Comparison of ENCODE assay signal across 20 cellular contexts in genomic region chr7:24609059-24609458, GRCh38. TPM values are rescaled to one million over a fixed set of nuclear protein-coding genes. Genes with fewer than 3 reads are reported as not detected.
A peak's percentile ranks its signal among the peaks of the same experiment; 100 is the strongest.
DNase-seq lines count a peak whose midpoint lies in the region; TF ChIP-seq lines count a peak whose summit lies in the region.
"Had no signal": no experiment of that assay in that cellular context is flagged by ENCODE, and none has a peak within 500 bp of the region (broad histone marks: within the 10 kb centered on the region; RNA-seq: fewer than 3 reads in every experiment).

No MANE protein-coding gene starts in this region.

- H3K4me3 Mint-ChIP-seq in endothelial cell (ENCODE audit: unreplicated experiment): no peak overlapping the region
- no peak overlapping the region for H3K4me3 Mint-ChIP-seq in T-helper 2 cell treated with Interferon-gamma antibody and Interleukin-4, amounts not matched to agents 5 μg/mL and 100 μg/mL, for 36 hours
- H3K4me3 Mint-ChIP-seq: activated T-helper 1 cell treated with anti-CD3 and anti-CD28 coated beads, Interleukin-12 subunit alpha, Interleukin-12 subunit beta, Interleukin-2, Interleukin-4 antibody, amounts not matched to agents 30 ng/mL and 10 ng/mL and 1 ng/mL, durations not matched to agents 14 hours and 24 hours and 36 hours; CD4-positive, CD25-positive, alpha-beta regulatory T cell; T-helper 17 cell had no signal

- H3K4me1 ChIP-seq in BLaER1 treated with 17β-estradiol and CSF1 and Interleukin-3, amounts not matched to agents 10 nM and 100 nM: peaks cover 0 to 12% (median 10%) of the 10 kb centered on the region in 10 experiments; a peak in 13 of 20 replicates
- H3K4me1 ChIP-seq: esophagus muscularis mucosa, suprapubic skin had no signal

- H3K9me3 Mint-ChIP-seq in endothelial cell (ENCODE audit: unreplicated experiment): no peaks in the 10 kb centered on the region
- H3K9me3 Mint-ChIP-seq in T-helper 2 cell treated with Interferon-gamma antibody and Interleukin-4, amounts not matched to agents 5 μg/mL and 100 μg/mL, for 36 hours: peaks cover 5% of the 10 kb centered on the region
- H3K9me3 Mint-ChIP-seq: activated T-helper 1 cell treated with anti-CD3 and anti-CD28 coated beads, Interleukin-12 subunit alpha, Interleukin-12 subunit beta, Interleukin-2, Interleukin-4 antibody, amounts not matched to agents 30 ng/mL and 10 ng/mL and 1 ng/mL, durations not matched to agents 14 hours and 24 hours and 36 hours had no signal

- TF ChIP-seq CTCF in brain microvascular endothelial cell (IDR thresholded peaks at IDR 0.05; ENCODE audit: low read depth, low read length, missing control alignments): no peak
- no peak for TF ChIP-seq CTCF in endothelial cell (IDR thresholded peaks at IDR 0.05; ENCODE audit: unreplicated experiment)

- H3K27ac ChIP-seq in BLaER1 treated with 17β-estradiol and CSF1 and Interleukin-3, amounts not matched to agents 10 nM and 100 nM: no peak overlapping the region
- H3K27ac ChIP-seq in brain microvascular endothelial cell (no peak overlapping the region), substantia nigra (ENCODE audit: low read depth, low read length, poor library complexity, severe bottlenecking) (no peak overlapping the region)
- H3K27ac ChIP-seq: esophagus muscularis mucosa, suprapubic skin had no signal

- in situ Hi-C loops in brain microvascular endothelial cell (cut with HindIII; ENCODE audit: low pct_ligation_motif_present, low sequenced_read_pairs): no loop called here

- peak overlapping the region in 8 of 11 experiments; percentile 11 to 38 (median 22); a peak in 11 of 22 replicates for H3K4me2 ChIP-seq in BLaER1 treated with 17β-estradiol and CSF1 and Interleukin-3, amounts not matched to agents 10 nM and 100 nM

- DNase-seq in HT1080 (ENCODE audit: low read depth) (peak; percentile 24), brain microvascular endothelial cell (peak; percentile 1), iris pigment epithelial cell (ENCODE audit: low read depth) (peak; percentile 12), endothelial cell (ENCODE audit: low spot score) (no peak), substantia nigra (lab: John Stamatoyannopoulos, UW) (no peak), SIG-M5 (lab: John Stamatoyannopoulos, UW) (no peak)
- DNase-seq in T-helper 2 cell treated with Interferon-gamma antibody and Interleukin-4, amounts not matched to agents 5 μg/mL and 100 μg/mL, for 36 hours (ENCODE audit: low spot score): no peak
- DNase-seq: activated CD4-positive, CD25-positive, alpha-beta regulatory T cell; CD4-positive, CD25-positive, alpha-beta regulatory T cell; DMS53; NCI-H1092 treated with DMSO at 0.1 percent for 48 hours; NCI-H2081; NCI-H510A treated with DMSO at 0.1 percent for 48 hours; occipital lobe; T-helper 17 cell had no signal

- H4K20me1 ChIP-seq in BLaER1 treated with 17β-estradiol and CSF1 and Interleukin-3, amounts not matched to agents 10 nM and 100 nM: peaks cover 0 to 28% (median 0%) of the 10 kb centered on the region in 11 experiments; a peak in 2 of 22 replicates

- no peaks in the 10 kb centered on the region for H3K36me3 Mint-ChIP-seq in endothelial cell (ENCODE audit: low read depth, unreplicated experiment)
- peaks cover 3% of the 10 kb centered on the region for H3K36me3 Mint-ChIP-seq in T-helper 2 cell treated with Interferon-gamma antibody and Interleukin-4, amounts not matched to agents 5 μg/mL and 100 μg/mL, for 36 hours (ENCODE audit: low read depth)

- no peak overlapping the region for H3K9ac ChIP-seq in BLaER1 treated with 17β-estradiol and CSF1 and Interleukin-3, amounts not matched to agents 10 nM and 100 nM

- H3K27me3 Mint-ChIP-seq in endothelial cell (ENCODE audit: unreplicated experiment): no peaks in the 10 kb centered on the region
- H3K27me3 Mint-ChIP-seq in T-helper 2 cell treated with Interferon-gamma antibody and Interleukin-4, amounts not matched to agents 5 μg/mL and 100 μg/mL, for 36 hours (ENCODE audit: low read depth): no peaks in the 10 kb centered on the region
- H3K27me3 Mint-ChIP-seq: CD4-positive, CD25-positive, alpha-beta regulatory T cell; T-helper 17 cell had no signal

- peaks cover 0 to 8% (median 0%) of the 10 kb centered on the region in 11 experiments; a peak in 6 of 22 replicates for H3K36me3 ChIP-seq in BLaER1 treated with 17β-estradiol and CSF1 and Interleukin-3, amounts not matched to agents 10 nM and 100 nM
- H3K36me3 ChIP-seq in brain microvascular endothelial cell (replicated peaks): no peaks in the 10 kb centered on the region
- H3K36me3 ChIP-seq: esophagus muscularis mucosa, suprapubic skin had no signal

- H3K9me3 ChIP-seq in BLaER1 treated with 17β-estradiol and CSF1 and Interleukin-3, amounts not matched to agents 10 nM and 100 nM (replicated peaks in 1 of 11): peaks cover 6 to 19% (median 9%) of the 10 kb centered on the region in 11 experiments; a peak in 21 of 22 replicates
- H3K9me3 ChIP-seq: esophagus muscularis mucosa, suprapubic skin had no signal

- H3K27me3 ChIP-seq in BLaER1 treated with 17β-estradiol and CSF1 and Interleukin-3, amounts not matched to agents 10 nM and 100 nM: no peaks in the 10 kb centered on the region
- no peaks in the 10 kb centered on the region for H3K27me3 ChIP-seq in brain microvascular endothelial cell (replicated peaks)
- H3K27me3 ChIP-seq: dorsolateral prefrontal cortex, esophagus muscularis mucosa, suprapubic skin had no signal

- peaks cover 11% of the 10 kb centered on the region for H3K4me1 Mint-ChIP-seq in endothelial cell (ENCODE audit: unreplicated experiment)
- peaks cover 12% of the 10 kb centered on the region for H3K4me1 Mint-ChIP-seq in T-helper 2 cell treated with Interferon-gamma antibody and Interleukin-4, amounts not matched to agents 5 μg/mL and 100 μg/mL, for 36 hours (ENCODE audit: low read depth)

- no peak overlapping the region for H3K27ac Mint-ChIP-seq in endothelial cell (ENCODE audit: unreplicated experiment)
- no peak overlapping the region for H3K27ac Mint-ChIP-seq in T-helper 2 cell treated with Interferon-gamma antibody and Interleukin-4, amounts not matched to agents 5 μg/mL and 100 μg/mL, for 36 hours
- H3K27ac Mint-ChIP-seq: activated T-helper 1 cell treated with anti-CD3 and anti-CD28 coated beads, Interleukin-12 subunit alpha, Interleukin-12 subunit beta, Interleukin-2, Interleukin-4 antibody, amounts not matched to agents 30 ng/mL and 10 ng/mL and 1 ng/mL, durations not matched to agents 14 hours and 24 hours and 36 hours; T-helper 17 cell had no signal

- no peak overlapping the region for H3K4me3 ChIP-seq in BLaER1 treated with 17β-estradiol and CSF1 and Interleukin-3, amounts not matched to agents 10 nM and 100 nM
- H3K4me3 ChIP-seq in brain microvascular endothelial cell (ENCODE audit: low read depth, low read length): no peak overlapping the region
- H3K4me3 ChIP-seq: dorsolateral prefrontal cortex, esophagus muscularis mucosa, suprapubic skin had no signal

RNA-seq across cellular contexts. Expression of gene PALS2, which starts 35.8 kb away (rescaled TPM):
- 16.9 and 23.6 TPM in 2 replicates for total RNA-seq in HT1080 (2014; rRNA removed; shearing (Covaris generic))
- polyA plus RNA-seq in HT1080 (2015; cell fraction: cytosol; rRNA removed): 22.5 and 27.3 TPM in 2 replicates
- polyA plus RNA-seq in HT1080 (2015; cell fraction: nucleus; rRNA removed): 15.1 and 20.7 TPM in 2 replicates
- total RNA-seq in endothelial cell (ENCODE audit: unreplicated experiment): 32.0 TPM

Comparison
In these comparisons a context has a peak if more than half of its experiments do, and no peak if none do; other contexts are left out.
1. DNase-seq: peak in HT1080 (single experiment), brain microvascular endothelial cell (single experiment) and iris pigment epithelial cell (single experiment); none in endothelial cell (single experiment), substantia nigra (0 of 49), SIG-M5 (single experiment) and T-helper 2 cell treated with Interferon-gamma antibody and Interleukin-4, amounts not matched to agents 5 μg/mL and 100 μg/mL, for 36 hours (single experiment).